In the genomic region with DNA sequence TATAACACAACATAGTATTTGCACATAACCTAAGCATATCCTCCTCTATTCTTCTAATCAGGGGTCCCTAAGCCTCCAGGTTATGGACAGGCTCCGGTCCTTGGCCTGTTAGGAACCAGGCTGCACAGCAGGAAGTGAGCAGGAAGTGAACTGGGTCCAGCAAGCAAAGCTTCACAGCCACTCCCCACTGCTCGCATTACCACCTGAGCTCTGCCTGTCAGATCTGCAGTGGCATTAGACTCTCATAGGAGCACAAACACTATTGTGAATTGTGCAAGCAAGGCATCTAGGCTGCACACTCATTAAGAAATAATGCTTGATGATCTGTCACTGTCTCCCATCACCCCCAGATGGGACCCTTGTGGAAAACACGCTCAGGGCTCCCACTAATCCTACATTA, we compare ENCODE assay signal across 9 cellular contexts. TPM values are rescaled to one million over a fixed set of nuclear protein-coding genes. Genes with fewer than 3 reads are reported as not detected.
A peak's percentile ranks its signal among the peaks of the same experiment; 100 is the strongest.
DNase-seq lines count a peak whose midpoint lies in the region; ATAC-seq and TF ChIP-seq lines count a peak whose summit lies in the region.
"Had no signal": no experiment of that assay in that cellular context is flagged by ENCODE, and none has a peak within 500 bp of the region (broad histone marks: within the 10 kb centered on the region; RNA-seq: fewer than 3 reads in every experiment).

No MANE protein-coding gene starts in this region.

- H3K4me2 ChIP-seq in DND-41 (ENCODE audit: insufficient read depth, low read length): peak overlapping the region; percentile 67

- H3K27me3 ChIP-seq in DND-41 (ENCODE audit: insufficient read depth, low read length, poor library complexity): no peaks in the 10 kb centered on the region
- no peaks in the 10 kb centered on the region for H3K27me3 ChIP-seq in RWPE2 (ENCODE audit: insufficient read depth, poor library complexity, severe bottlenecking)
- no peaks in the 10 kb centered on the region for H3K27me3 ChIP-seq in lung (ENCODE audit: control insufficient read depth, insufficient read depth)
- no peaks in the 10 kb centered on the region for H3K27me3 ChIP-seq in uterus

- TF ChIP-seq POLR2A in uterus (IDR thresholded peaks at IDR 0.05): no peak

- peaks cover 100% of the 10 kb centered on the region for H3K79me2 ChIP-seq in DND-41 (ENCODE audit: insufficient read depth, low read length)

- H3K4me1 ChIP-seq in DND-41 (ENCODE audit: insufficient read depth, low read length): peaks cover 70% of the 10 kb centered on the region
- H3K4me1 ChIP-seq in RWPE2 (ENCODE audit: insufficient read depth, poor library complexity, severe bottlenecking): peaks cover 26% of the 10 kb centered on the region
- H3K4me1 ChIP-seq in lung (ENCODE audit: control insufficient read depth in 2 of 2, insufficient read depth in 2 of 2, low read length in 2 of 2): peaks cover 10 to 11% of the 10 kb centered on the region in 2 donors
- H3K4me1 ChIP-seq in uterus: peaks cover 7 to 11% of the 10 kb centered on the region in 2 donors

- ATAC-seq in DND-41 (ENCODE audit: insufficient read depth, low read depth) (peak; percentile 57), GM21529 (IDR thresholded peaks at IDR 0.05; ENCODE audit: unreplicated experiment) (peak; percentile 57), RWPE2 (ENCODE audit: low read depth) (peak; percentile 90), lung (ENCODE audit: insufficient read depth, low FRiP score) (peak; percentile 51), HG03280 (IDR thresholded peaks at IDR 0.05; ENCODE audit: unreplicated experiment) (no peak)

- no peak for DNase-seq in DND-41
- no peak for DNase-seq in RWPE2 (ENCODE audit: low spot score)
- no peak for DNase-seq in lung (ENCODE audit: low spot score)
- no peak for DNase-seq in uterus
- no peak for DNase-seq in DMS114 treated with DMSO at 0.1 percent for 48 hours (lab: John Stamatoyannopoulos, UW; ENCODE audit: unreplicated experiment)
- no peak for DNase-seq in SKM-1 (lab: John Stamatoyannopoulos, UW; ENCODE audit: unreplicated experiment)
- DNase-seq: NCI-H2171 treated with DMSO at 0.1 percent for 48 hours had no signal

- no peak overlapping the region for H2AFZ ChIP-seq in DND-41 (ENCODE audit: low read depth, low read length)

- no peak overlapping the region for H3K9ac ChIP-seq in DND-41 (ENCODE audit: low read depth, low read length)

- H3K27ac ChIP-seq in DND-41 (ENCODE audit: low read length) (peak overlapping the region; percentile 41; the same call in 1 of the 2 replicates), RWPE2 (ENCODE audit: poor library complexity, severe bottlenecking) (peak overlapping the region; percentile 28), lung (ENCODE audit: low read depth in 1 of 2, low read length in 1 of 2) (no peak overlapping the region), uterus (no peak overlapping the region)

- intact Hi-C loops in uterus (cut with DNase I; ENCODE audit: low total_unique reads): no loop called here

- H3K4me3 ChIP-seq in DND-41 (ENCODE audit: low read depth in 1 of 2, low read length in 2 of 2) (no peak overlapping the region), RWPE2 (ENCODE audit: severe bottlenecking) (no peak overlapping the region), lung (no peak overlapping the region), uterus (no peak overlapping the region)

- TF ChIP-seq CTCF in DND-41 (IDR thresholded peaks at IDR 0.05; ENCODE audit: borderline replicate concordance, extremely low read depth, low read length, poor library complexity, severe bottlenecking): no peak
- no peak for TF ChIP-seq CTCF in RWPE2 (IDR thresholded peaks at IDR 0.05; ENCODE audit: poor library complexity, severe bottlenecking)
- no peak for TF ChIP-seq CTCF in lung (IDR thresholded peaks at IDR 0.05; ENCODE audit: control extremely low read depth, extremely low read depth)
- TF ChIP-seq CTCF in uterus (IDR thresholded peaks at IDR 0.05): no peak

- peaks cover 29% of the 10 kb centered on the region for H3K36me3 ChIP-seq in DND-41 (ENCODE audit: insufficient read depth, low read length)
- H3K36me3 ChIP-seq in RWPE2 (ENCODE audit: low read depth): no peaks in the 10 kb centered on the region
- no peaks in the 10 kb centered on the region for H3K36me3 ChIP-seq in lung (ENCODE audit: control insufficient read depth in 2 of 2, insufficient read depth in 2 of 2, low read length in 2 of 2)
- no peaks in the 10 kb centered on the region for H3K36me3 ChIP-seq in uterus

- WGBS in lung, 2 donors: 40 to 42% methylated on average over 3 of the region's 3 CpGs

- H4K20me1 ChIP-seq in DND-41 (ENCODE audit: insufficient read depth, low read length): peaks cover 98% of the 10 kb centered on the region

- H3K9me3 ChIP-seq in DND-41 (ENCODE audit: insufficient read depth, low read length, severe bottlenecking) (no peaks in the 10 kb centered on the region), RWPE2 (ENCODE audit: severe bottlenecking) (no peaks in the 10 kb centered on the region), lung (ENCODE audit: control insufficient read depth in 2 of 2, insufficient read depth in 1 of 2, low read length in 1 of 2) (no peaks in the 10 kb centered on the region), uterus (no peaks in the 10 kb centered on the region)

RNA-seq across cellular contexts. Expression of a gene that starts 9.8 kb away (rescaled TPM):
- total RNA-seq in lung: 10 to 100 TPM; 30.6 to 44.0 TPM
- polyA plus RNA-seq in lung: 1 to 10 TPM; 5.4 to 9.5 TPM
- total RNA-seq in uterus: 10 to 100 TPM; 17.7 to 53.0 (median 32.9) TPM

Comparison
In these comparisons a context has a peak if more than half of its experiments do, and no peak if none do; other contexts are left out.
1. H3K27ac ChIP-seq: peak in DND-41 (single experiment) and RWPE2 (single experiment); none in lung (0 of 2) and uterus (0 of 2).